28 cellular contexts compared by ENCODE assay signal in the genomic region with DNA sequence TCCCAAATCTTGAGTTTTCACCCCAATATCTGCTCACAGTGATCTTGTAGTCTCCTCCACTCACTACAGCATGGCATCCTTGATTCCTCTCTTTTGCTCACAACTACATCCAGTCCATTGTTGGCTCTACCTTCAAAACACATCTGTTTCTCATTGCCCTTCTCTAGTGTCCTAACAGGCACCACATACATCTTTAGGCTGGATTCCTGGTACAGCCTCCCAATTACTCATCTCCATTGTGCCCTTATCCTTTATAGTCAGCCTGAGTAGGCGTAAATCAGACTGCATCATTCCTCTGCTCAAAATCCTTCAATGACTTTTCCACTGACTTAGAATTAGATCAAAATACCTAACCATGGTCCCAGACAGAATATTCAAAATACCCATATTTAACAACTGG. TPM values are rescaled to one million over a fixed set of nuclear protein-coding genes. Genes with fewer than 3 reads are reported as not detected.
DNase-seq lines count a peak whose midpoint lies in the region; FAIRE-seq and TF ChIP-seq lines count a peak whose summit lies in the region.
"Had no signal": no experiment of that assay in that cellular context is flagged by ENCODE, and none has a peak within 500 bp of the region (broad histone marks: within the 10 kb centered on the region; RNA-seq: fewer than 3 reads in every experiment).

No MANE protein-coding gene starts in this region.

- H3K36me3 Mint-ChIP-seq in Caco-2 (ENCODE audit: insufficient read depth, unreplicated experiment), result peaks cover 11% of the 10 kb centered on the region
- H3K36me3 Mint-ChIP-seq in astrocyte (ENCODE audit: low read depth, unreplicated experiment), result no peaks in the 10 kb centered on the region
- H3K36me3 Mint-ChIP-seq in progenitor cell of endocrine pancreas (ENCODE audit: insufficient read depth), result no peaks in the 10 kb centered on the region
- H3K36me3 Mint-ChIP-seq: CD4-positive, alpha-beta memory T cell; memory B cell; stimulated activated effector memory CD8-positive, alpha-beta T cell treated with anti-CD3 and anti-CD28 coated beads, Interleukin-12 subunit alpha, Interleukin-12 subunit beta, amount 100 ng/mL, for 72 hours; T-cell had no signal

- peaks cover 35% of the 10 kb centered on the region for H3K4me1 ChIP-seq in Caco-2
- H3K4me1 ChIP-seq in astrocyte (ENCODE audit: insufficient read depth, low read length), result no peaks in the 10 kb centered on the region
- H3K4me1 ChIP-seq: uterus had no signal

- H2AFZ ChIP-seq in astrocyte (ENCODE audit: low read depth, low read length), result no peak overlapping the region

- no TSS peak for BruUV-seq in Caco-2 (replicated peaks; lab: Mats Ljungman, UMichigan)

- no peak for FAIRE-seq in astrocyte (lab: Jason Lieb, UNC)
- FAIRE-seq: H1, small intestine had no signal

- H3K4me1 Mint-ChIP-seq in Caco-2 (ENCODE audit: low read depth, unreplicated experiment), result peaks cover 33% of the 10 kb centered on the region
- H3K4me1 Mint-ChIP-seq in astrocyte (ENCODE audit: low read depth, unreplicated experiment), result peaks cover 5% of the 10 kb centered on the region
- H3K4me1 Mint-ChIP-seq in progenitor cell of endocrine pancreas (ENCODE audit: low read depth), result peaks cover 11% of the 10 kb centered on the region
- H3K4me1 Mint-ChIP-seq: central memory CD8-positive, alpha-beta T cell; memory B cell; stimulated activated effector memory CD8-positive, alpha-beta T cell treated with anti-CD3 and anti-CD28 coated beads, Interleukin-12 subunit alpha, Interleukin-12 subunit beta, amount 100 ng/mL, for 72 hours had no signal

- no peaks in the 10 kb centered on the region for H3K79me2 ChIP-seq in astrocyte (ENCODE audit: insufficient read depth, low read length)

- no peaks in the 10 kb centered on the region for H3K27me3 ChIP-seq in Caco-2 (replicated peaks; ENCODE audit: control insufficient read depth, insufficient read depth, low read length)
- no peaks in the 10 kb centered on the region for H3K27me3 ChIP-seq in astrocyte (ENCODE audit: insufficient read depth, low read length)
- H3K27me3 ChIP-seq in H7 (ENCODE audit: control insufficient read depth, insufficient read depth, low read length), result no peaks in the 10 kb centered on the region
- H3K27me3 ChIP-seq: dorsolateral prefrontal cortex, uterus had no signal

- H3K9me3 ChIP-seq in Caco-2, result no peaks in the 10 kb centered on the region
- no peaks in the 10 kb centered on the region for H3K9me3 ChIP-seq in astrocyte (ENCODE audit: insufficient read depth, low read depth, low read length)
- H3K9me3 ChIP-seq: uterus had no signal

- CTCF ChIA-PET in Caco-2 (lab: Charles Lee), result no interaction called here

- POLR2A ChIA-PET in Caco-2 (lab: Charles Lee), result no interaction called here

- H3K4me2 ChIP-seq in astrocyte (ENCODE audit: low read length), result no peak overlapping the region

- H3K27me3 Mint-ChIP-seq in Caco-2 (ENCODE audit: insufficient read depth, unreplicated experiment), result no peaks in the 10 kb centered on the region
- H3K27me3 Mint-ChIP-seq in astrocyte (ENCODE audit: low read depth, unreplicated experiment), result peaks cover 10% of the 10 kb centered on the region
- H3K27me3 Mint-ChIP-seq in progenitor cell of endocrine pancreas, result no peaks in the 10 kb centered on the region
- H3K27me3 Mint-ChIP-seq: central memory CD8-positive, alpha-beta T cell had no signal

- H3K27ac Mint-ChIP-seq in Caco-2 (ENCODE audit: unreplicated experiment) (peak overlapping the region; percentile 3), astrocyte (ENCODE audit: unreplicated experiment) (no peak overlapping the region), progenitor cell of endocrine pancreas (no peak overlapping the region)
- H3K27ac Mint-ChIP-seq: activated naive CD4-positive, alpha-beta T cell treated with anti-CD3 and anti-CD28 coated beads for 36 hours; activated T-cell treated with anti-CD3 and anti-CD28 coated beads, Interleukin-2, amount 50 U/mL, for 72 hours; CD4-positive, alpha-beta memory T cell; memory B cell; stimulated activated effector memory CD8-positive, alpha-beta T cell treated with anti-CD3 and anti-CD28 coated beads, Interleukin-12 subunit alpha, Interleukin-12 subunit beta, amount 100 ng/mL, for 72 hours; T-cell had no signal

- no peak for TF ChIP-seq CTCF in Caco-2 (IDR thresholded peaks at IDR 0.05; ENCODE audit: insufficient read depth in 1 of 2, low read depth in 1 of 2, low read length in 1 of 2, severe bottlenecking in 1 of 2, unreplicated experiment in 1 of 2)
- no peak for TF ChIP-seq CTCF in astrocyte (IDR thresholded peaks at IDR 0.05; ENCODE audit: insufficient read depth, low read depth, low read length)
- TF ChIP-seq CTCF in foreskin fibroblast (IDR thresholded peaks at IDR 0.05; ENCODE audit: low read depth, low read length), result no peak
- no peak for TF ChIP-seq CTCF in progenitor cell of endocrine pancreas (IDR thresholded peaks at IDR 0.05; ENCODE audit: unreplicated experiment)

- H3K4me3 Mint-ChIP-seq in Caco-2 (ENCODE audit: unreplicated experiment) (no peak overlapping the region), astrocyte (ENCODE audit: unreplicated experiment) (no peak overlapping the region), progenitor cell of endocrine pancreas (ENCODE audit: low read depth) (no peak overlapping the region)
- H3K4me3 Mint-ChIP-seq: activated naive CD4-positive, alpha-beta T cell treated with anti-CD3 and anti-CD28 coated beads for 36 hours; activated T-cell treated with anti-CD3 and anti-CD28 coated beads, Interleukin-2, amount 50 U/mL, for 72 hours; central memory CD8-positive, alpha-beta T cell; memory B cell; stimulated activated effector memory CD8-positive, alpha-beta T cell treated with anti-CD3 and anti-CD28 coated beads, Interleukin-12 subunit alpha, Interleukin-12 subunit beta, amount 100 ng/mL, for 72 hours; T-cell had no signal

- intact Hi-C loops in Caco-2 (cut with micrococcal nuclease; ENCODE audit: unreplicated experiment), result no loop called here

- no peak overlapping the region for H3K4me3 ChIP-seq in Caco-2 (ENCODE audit: low read depth, low read length)
- no peak overlapping the region for H3K4me3 ChIP-seq in astrocyte (ENCODE audit: insufficient read depth, low read depth, low read length)
- no peak overlapping the region for H3K4me3 ChIP-seq in foreskin fibroblast (ENCODE audit: low read depth in 1 of 2, low read length in 2 of 2)
- H3K4me3 ChIP-seq in H7 (ENCODE audit: insufficient read depth, low read depth, low read length), result no peak overlapping the region
- H3K4me3 ChIP-seq: dorsolateral prefrontal cortex, uterus had no signal

- H3K36me3 ChIP-seq in Caco-2 (ENCODE audit: control insufficient read depth, insufficient read depth, low read length), result no peaks in the 10 kb centered on the region
- H3K36me3 ChIP-seq in astrocyte (ENCODE audit: insufficient read depth, low read length), result no peaks in the 10 kb centered on the region
- H3K36me3 ChIP-seq in H7 (replicated peaks; ENCODE audit: control insufficient read depth, insufficient read depth, low read length), result no peaks in the 10 kb centered on the region
- H3K36me3 ChIP-seq: uterus had no signal

- DNase-seq in Caco-2 (no peak), HS-5 (ENCODE audit: low read depth) (peak; percentile 74), astrocyte (ENCODE audit: low read depth) (peak; percentile 27), foreskin fibroblast (peak; percentile 89 to 92), NCI-H446 treated with DMSO at 0.1 percent for 48 hours (lab: John Stamatoyannopoulos, UW) (no peak), Ammon's horn (ENCODE audit: low spot score) (no peak), progenitor cell of endocrine pancreas (ENCODE audit: low spot score, unreplicated experiment) (no peak), H7 (no peak)
- DNase-seq: activated CD4-positive, alpha-beta T cell treated with anti-CD3 and anti-CD28 coated beads for 4 hours; activated naive CD4-positive, alpha-beta T cell treated with anti-CD3 and anti-CD28 coated beads for 36 hours; activated T-cell treated with anti-CD3 and anti-CD28 coated beads, Interleukin-2, amount 50 U/mL, for 72 hours; aorta; CD4-positive, alpha-beta memory T cell; dorsolateral prefrontal cortex; glutamatergic neuron; NCI-H1092; NCI-H1930; NCI-H2227 treated with DMSO at 0.1 percent for 48 hours; NCI-H82; SHP77 treated with DMSO at 0.1 percent for 48 hours; small intestine; stimulated activated CD4-positive, alpha-beta T cell treated with anti-CD3 and anti-CD28 coated beads, Interleukin-2, amount 100 ng/mL, for 24 hours; T-cell; uterus had no signal

- no peaks in the 10 kb centered on the region for H4K20me1 ChIP-seq in astrocyte (ENCODE audit: insufficient read depth, low read length)

- no peak overlapping the region for H3K27ac ChIP-seq in astrocyte (ENCODE audit: low read depth, low read length)
- H3K27ac ChIP-seq: dorsolateral prefrontal cortex, uterus had no signal

- H3K9me3 Mint-ChIP-seq in Caco-2 (ENCODE audit: unreplicated experiment) (no peaks in the 10 kb centered on the region), astrocyte (ENCODE audit: unreplicated experiment) (no peaks in the 10 kb centered on the region), progenitor cell of endocrine pancreas (ENCODE audit: low read depth) (no peaks in the 10 kb centered on the region)
- H3K9me3 Mint-ChIP-seq: activated naive CD4-positive, alpha-beta T cell treated with anti-CD3 and anti-CD28 coated beads for 36 hours; activated T-cell treated with anti-CD3 and anti-CD28 coated beads, Interleukin-2, amount 50 U/mL, for 72 hours; CD4-positive, alpha-beta memory T cell; central memory CD8-positive, alpha-beta T cell; memory B cell; stimulated activated effector memory CD8-positive, alpha-beta T cell treated with anti-CD3 and anti-CD28 coated beads, Interleukin-12 subunit alpha, Interleukin-12 subunit beta, amount 100 ng/mL, for 72 hours; T-cell had no signal

- H3K9ac ChIP-seq in astrocyte (ENCODE audit: low read length), result no peak overlapping the region

RNA-seq across cellular contexts. Expression of a gene that starts 10.7 kb away (rescaled TPM):
- total RNA-seq in Caco-2 (2022) (24.8 and 25.3 TPM in 2 replicates), astrocyte (14.5 and 15.7 TPM in 2 replicates), progenitor cell of endocrine pancreas (28.6 and 30.5 TPM in 2 replicates)
- total RNA-seq in H7 (2014; rRNA removed; shearing (Covaris generic)), result 27.9 and 33.2 TPM in 2 replicates

Comparison
In these comparisons a context has a peak if more than half of its experiments do, and no peak if none do; other contexts are left out.
1. DNase-seq: peak in HS-5 (single experiment), astrocyte (single experiment) and foreskin fibroblast (2 of 2); none in Caco-2 (0 of 2), NCI-H446 treated with DMSO at 0.1 percent for 48 hours (single experiment), Ammon's horn (single experiment), progenitor cell of endocrine pancreas (single experiment) and H7 (single experiment).